Comparison of ENCODE assay signal across 12 cellular contexts in the genomic region with DNA sequence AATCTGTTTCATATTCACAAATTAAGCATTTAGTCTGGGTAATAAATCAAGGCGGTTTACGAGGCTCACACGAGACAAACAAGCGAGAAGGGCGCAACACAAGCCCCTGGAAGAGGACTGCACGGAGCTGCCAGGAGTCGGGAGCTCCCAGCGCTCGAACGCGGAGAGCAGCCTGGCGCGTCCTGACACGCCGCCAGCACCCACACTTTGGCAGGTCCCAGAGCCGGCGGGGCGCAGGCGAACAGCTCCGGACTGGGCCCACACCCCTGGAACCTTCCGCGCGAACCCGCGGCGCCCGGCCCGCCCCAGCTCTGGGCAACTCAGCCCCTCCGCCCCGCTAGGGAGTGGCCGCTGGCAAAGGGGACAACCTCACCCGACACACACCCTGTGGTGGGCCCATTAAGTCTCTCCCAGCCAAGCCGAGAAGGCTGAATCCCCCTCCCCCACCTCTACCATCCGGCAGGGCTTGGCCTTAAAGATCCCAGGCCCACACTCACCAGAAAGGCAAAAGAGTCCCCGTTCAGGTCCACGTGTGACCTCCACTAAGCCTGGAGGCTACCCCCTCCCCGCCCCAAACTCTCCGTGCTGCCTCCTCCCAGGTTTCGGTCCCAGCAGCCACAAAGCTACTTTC. TPM values are rescaled to one million over a fixed set of nuclear protein-coding genes. Genes with fewer than 3 reads are reported as not detected.
DNase-seq lines count a peak whose midpoint lies in the region; ATAC-seq, FAIRE-seq and TF ChIP-seq lines count a peak whose summit lies in the region.
"Had no signal": no experiment of that assay in that cellular context is flagged by ENCODE, and none has a peak within 500 bp of the region (broad histone marks: within the 10 kb centered on the region; RNA-seq: fewer than 3 reads in every experiment).

No MANE protein-coding gene starts in this region.

- H3K9me3 Mint-ChIP-seq in activated T-helper 2 cell treated with anti-CD3 and anti-CD28 coated beads, Interferon-gamma antibody, Interleukin-2, Interleukin-4, amounts not matched to agents 10 μg/mL and 5 μg/mL and 100 μg/mL, durations not matched to agents 14 hours and 24 hours and 36 hours: no peaks in the 10 kb centered on the region
- H3K9me3 Mint-ChIP-seq: activated naive CD4-positive, alpha-beta T cell treated with anti-CD3 and anti-CD28 coated beads, Interleukin-2, amount 50 U/mL, for 72 hours had no signal

- no peaks in the 10 kb centered on the region; the same call in 1 of the 2 replicates for H4K20me1 ChIP-seq in DND-41 (ENCODE audit: insufficient read depth, low read length)

- H3K4me1 Mint-ChIP-seq in activated T-helper 2 cell treated with anti-CD3 and anti-CD28 coated beads, Interferon-gamma antibody, Interleukin-2, Interleukin-4, amounts not matched to agents 10 μg/mL and 5 μg/mL and 100 μg/mL, durations not matched to agents 14 hours and 24 hours and 36 hours (ENCODE audit: low read depth): peaks cover 13% of the 10 kb centered on the region

- H3K9ac ChIP-seq in DND-41 (ENCODE audit: low read depth, low read length) (peak overlapping the region; percentile 95), NT2/D1 (ENCODE audit: insufficient read length, low read depth) (peak overlapping the region; percentile 79)

- H3K36me3 Mint-ChIP-seq in activated T-helper 2 cell treated with anti-CD3 and anti-CD28 coated beads, Interferon-gamma antibody, Interleukin-2, Interleukin-4, amounts not matched to agents 10 μg/mL and 5 μg/mL and 100 μg/mL, durations not matched to agents 14 hours and 24 hours and 36 hours (ENCODE audit: low read depth): no peaks in the 10 kb centered on the region

- TF ChIP-seq POLR2A in prostate gland (IDR thresholded peaks at IDR 0.05): no peak

- peak; percentile 16; the same call in 1 of the 3 replicates for ATAC-seq in DND-41 (ENCODE audit: insufficient read depth, low read depth)
- ATAC-seq in foreskin keratinocyte: peak; percentile 62
- ATAC-seq in HG02852 (IDR thresholded peaks at IDR 0.05; ENCODE audit: unreplicated experiment): no peak
- ATAC-seq: Panc1 had no signal

- no peak overlapping the region for H3K27ac Mint-ChIP-seq in activated T-helper 2 cell treated with anti-CD3 and anti-CD28 coated beads, Interferon-gamma antibody, Interleukin-2, Interleukin-4, amounts not matched to agents 10 μg/mL and 5 μg/mL and 100 μg/mL, durations not matched to agents 14 hours and 24 hours and 36 hours
- H3K27ac Mint-ChIP-seq: activated naive CD4-positive, alpha-beta T cell treated with anti-CD3 and anti-CD28 coated beads, Interleukin-2, amount 50 U/mL, for 72 hours had no signal

- DNase-seq in DND-41: peak; percentile 27
- no peak for DNase-seq in NT2/D1 (ENCODE audit: low read depth, low spot score)
- DNase-seq in foreskin keratinocyte: no peak
- DNase-seq in prostate gland (ENCODE audit: low spot score): no peak
- no peak for DNase-seq in activated T-helper 2 cell treated with anti-CD3 and anti-CD28 coated beads, Interferon-gamma antibody, Interleukin-2, Interleukin-4, amounts not matched to agents 10 μg/mL and 5 μg/mL and 100 μg/mL, durations not matched to agents 14 hours and 24 hours and 36 hours (ENCODE audit: low spot score)
- DNase-seq in NOMO-1 treated with DMSO at 0.1 percent for 48 hours (lab: John Stamatoyannopoulos, UW; ENCODE audit: unreplicated experiment): no peak
- DNase-seq in HTR-8/SVneo (ENCODE audit: insufficient read length, low spot score): no peak
- DNase-seq: testis had no signal

- H3K4me3 ChIP-seq in DND-41 (ENCODE audit: low read depth in 1 of 2, low read length in 2 of 2): peak overlapping the region; percentile 56 to 71; a peak in 3 of 4 replicates
- peak overlapping the region; percentile 58 for H3K4me3 ChIP-seq in NT2/D1 (ENCODE audit: insufficient read length, low read depth)
- peak overlapping the region; percentile 32 to 38 for H3K4me3 ChIP-seq in prostate gland

- TF ChIP-seq CTCF in DND-41 (IDR thresholded peaks at IDR 0.05; ENCODE audit: borderline replicate concordance, extremely low read depth, low read length, poor library complexity, severe bottlenecking) (no peak), foreskin keratinocyte (conservative IDR thresholded peaks at IDR 0.05) (no peak), prostate gland (IDR thresholded peaks at IDR 0.05) (no peak)

- H3K4me2 ChIP-seq in DND-41 (ENCODE audit: insufficient read depth, low read length): peak overlapping the region; percentile 69

- peaks cover 46% of the 10 kb centered on the region for H3K4me1 ChIP-seq in DND-41 (ENCODE audit: insufficient read depth, low read length)
- H3K4me1 ChIP-seq in NT2/D1 (ENCODE audit: insufficient read depth, insufficient read length): peaks cover 25% of the 10 kb centered on the region
- no peaks in the 10 kb centered on the region for H3K4me1 ChIP-seq in foreskin keratinocyte
- H3K4me1 ChIP-seq in prostate gland (replicated peaks): no peaks in the 10 kb centered on the region
- H3K4me1 ChIP-seq: testis had no signal

- H3K36me3 ChIP-seq in DND-41 (ENCODE audit: insufficient read depth, low read length): no peaks in the 10 kb centered on the region
- no peaks in the 10 kb centered on the region for H3K36me3 ChIP-seq in NT2/D1 (ENCODE audit: insufficient read depth, insufficient read length, low read length)
- no peaks in the 10 kb centered on the region for H3K36me3 ChIP-seq in prostate gland

- no peaks in the 10 kb centered on the region for H3K27me3 ChIP-seq in DND-41 (ENCODE audit: insufficient read depth, low read length, poor library complexity)
- peaks cover 50% of the 10 kb centered on the region for H3K27me3 ChIP-seq in NT2/D1 (ENCODE audit: insufficient read depth, insufficient read length)
- no peaks in the 10 kb centered on the region for H3K27me3 ChIP-seq in foreskin keratinocyte
- no peaks in the 10 kb centered on the region for H3K27me3 ChIP-seq in prostate gland (replicated peaks; ENCODE audit: insufficient read depth)
- H3K27me3 ChIP-seq: testis had no signal

- peaks cover 59% of the 10 kb centered on the region for H3K79me2 ChIP-seq in DND-41 (ENCODE audit: insufficient read depth, low read length)

- 3% methylated on average over 31 of the region's 39 CpGs for WGBS in prostate gland

- H3K27me3 Mint-ChIP-seq in activated T-helper 2 cell treated with anti-CD3 and anti-CD28 coated beads, Interferon-gamma antibody, Interleukin-2, Interleukin-4, amounts not matched to agents 10 μg/mL and 5 μg/mL and 100 μg/mL, durations not matched to agents 14 hours and 24 hours and 36 hours (ENCODE audit: low read depth): no peaks in the 10 kb centered on the region

- FAIRE-seq in HTR-8/SVneo (lab: Jason Lieb, UNC): no peak
- FAIRE-seq: GM12892 had no signal

- H2AFZ ChIP-seq in DND-41 (ENCODE audit: low read depth, low read length): peak overlapping the region; percentile 71

- no peak overlapping the region for H3K4me3 Mint-ChIP-seq in activated T-helper 2 cell treated with anti-CD3 and anti-CD28 coated beads, Interferon-gamma antibody, Interleukin-2, Interleukin-4, amounts not matched to agents 10 μg/mL and 5 μg/mL and 100 μg/mL, durations not matched to agents 14 hours and 24 hours and 36 hours (ENCODE audit: low read depth)

- H3K9me3 ChIP-seq in DND-41 (ENCODE audit: insufficient read depth, low read length, severe bottlenecking): no peaks in the 10 kb centered on the region
- peaks cover 7% of the 10 kb centered on the region; the same call in 1 of the 2 replicates for H3K9me3 ChIP-seq in NT2/D1 (ENCODE audit: insufficient read depth, low read length)
- H3K9me3 ChIP-seq in prostate gland: no peaks in the 10 kb centered on the region
- H3K9me3 ChIP-seq: testis had no signal

- H3K27ac ChIP-seq in DND-41 (ENCODE audit: low read length) (peak overlapping the region; percentile 79), foreskin keratinocyte (no peak overlapping the region), prostate gland (no peak overlapping the region)
- H3K27ac ChIP-seq: testis had no signal

- intact Hi-C loops in prostate gland (cut with DNase I): loop anchor here (10.0 kb wide), 1 partner anchor 410 kb away; no protein-coding TSS in a partner anchor
- intact Hi-C loops in activated T-helper 2 cell treated with anti-CD3 and anti-CD28 coated beads, Interferon-gamma antibody, Interleukin-2, Interleukin-4, amounts not matched to agents 10 μg/mL and 5 μg/mL and 100 μg/mL, durations not matched to agents 14 hours and 24 hours and 36 hours (cut with micrococcal nuclease): no loop called here

RNA-seq across cellular contexts. Expression of gene BCOR, which starts 47.4 kb away (rescaled TPM):
- total RNA-seq in foreskin keratinocyte: 20.4 and 22.5 TPM in 2 replicates
- 6.7 and 6.8 TPM in 2 replicates for polyA plus RNA-seq in foreskin keratinocyte
- 10 to 100 TPM; 56.2 to 70.8 TPM for total RNA-seq in prostate gland
- 74.6 and 82.2 TPM in 2 replicates for total RNA-seq in activated T-helper 2 cell treated with anti-CD3 and anti-CD28 coated beads, Interferon-gamma antibody, Interleukin-2, Interleukin-4, amounts not matched to agents 10 μg/mL and 5 μg/mL and 100 μg/mL, durations not matched to agents 14 hours and 24 hours and 36 hours
